Comparison of ENCODE assay signal across 21 cellular contexts in the genomic region with DNA sequence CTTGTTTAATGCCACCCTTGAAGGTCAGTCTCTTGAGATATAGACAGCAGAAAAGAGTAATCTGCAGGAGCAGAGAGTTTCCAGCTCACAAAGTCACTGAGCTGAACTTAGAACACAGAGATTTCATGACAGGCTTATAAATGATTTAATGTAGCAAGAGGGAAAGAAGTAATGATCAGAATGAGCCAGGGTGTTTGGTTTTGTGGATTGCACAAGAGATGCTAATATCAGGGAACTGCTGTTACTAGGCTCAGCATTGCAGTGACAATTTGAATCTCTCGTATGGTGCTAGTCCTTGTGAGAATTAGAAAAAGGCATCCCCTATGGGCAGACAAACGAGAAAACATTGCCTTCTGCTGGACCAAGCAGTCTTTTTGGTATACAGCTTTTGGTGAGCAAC.
"Had no signal": no experiment of that assay in that cellular context is flagged by ENCODE, and none has a peak within 500 bp of the region (broad histone marks: within the 10 kb centered on the region; RNA-seq: fewer than 3 reads in every experiment).

No MANE protein-coding gene starts in this region.

- H3K27me3 ChIP-seq: neutrophil, right atrium auricular region, spleen, tibial nerve had no signal

- H3K36me3 ChIP-seq: left ventricle myocardium inferior, neutrophil, right atrium auricular region, spleen, tibial nerve had no signal

- H3K4me3 Mint-ChIP-seq: endodermal cell; naive thymus-derived CD8-positive, alpha-beta T cell; stimulated activated memory B cell treated with anti-CD40 and anti-IgM and Interleukin-4, amounts not matched to agents 10 μg/mL and 1 μg/mL and 100 μg/mL, for 72 hours; stimulated activated naive CD8-positive, alpha-beta T cell treated with anti-CD3 and anti-CD28 coated beads, Interleukin-15, Interleukin-2, amounts not matched to agents 100 ng/mL and 50 ng/mL, for 24 hours had no signal

- DNase-seq: effector CD4-positive, alpha-beta T cell; endodermal cell; erythroblast; glutamatergic neuron; left ventricle myocardium inferior; mesendoderm; naive thymus-derived CD8-positive, alpha-beta T cell; spleen; stimulated activated CD4-positive, alpha-beta T cell treated with anti-CD3 and anti-CD28 coated beads, Interleukin-15, amount 100 ng/mL, for 24 hours; stimulated activated CD4-positive, alpha-beta T cell treated with anti-CD3 and anti-CD28 coated beads, Interleukin-1b, Interleukin-23, amount 100 ng/mL, for 48 hours; stimulated activated CD4-positive, alpha-beta T cell treated with anti-CD3 and anti-CD28 coated beads, Interleukin-4, amount 100 ng/mL, for 24 hours had no signal

- H3K9me3 Mint-ChIP-seq: endodermal cell had no signal

- FAIRE-seq: endothelial cell of umbilical vein, frontal cortex, keratinocyte had no signal

- H3K27ac ChIP-seq: coronary artery, left ventricle myocardium inferior, neutrophil, right atrium auricular region, spleen, tibial nerve had no signal

- ATAC-seq: naive thymus-derived CD8-positive, alpha-beta T cell; stimulated activated memory B cell treated with anti-CD40 and anti-IgM and Interleukin-4, amounts not matched to agents 10 μg/mL and 1 μg/mL and 100 μg/mL, for 72 hours had no signal

- H3K4me1 ChIP-seq: left ventricle myocardium inferior, right atrium auricular region, spleen, tibial nerve had no signal

- H3K4me3 ChIP-seq: coronary artery, left ventricle myocardium inferior, lung, right atrium auricular region, spleen, tibial nerve had no signal

- H3K27ac Mint-ChIP-seq: endodermal cell; naive thymus-derived CD8-positive, alpha-beta T cell; stimulated activated memory B cell treated with anti-CD40 and anti-IgM and Interleukin-4, amounts not matched to agents 10 μg/mL and 1 μg/mL and 100 μg/mL, for 72 hours; stimulated activated naive CD8-positive, alpha-beta T cell treated with anti-CD3 and anti-CD28 coated beads, Interleukin-15, Interleukin-2, amounts not matched to agents 100 ng/mL and 50 ng/mL, for 24 hours had no signal

- H3K9me3 ChIP-seq: left ventricle myocardium inferior, neutrophil, right atrium auricular region, tibial nerve had no signal

- H3K4me1 Mint-ChIP-seq: endodermal cell had no signal
